8 cellular contexts compared by ENCODE assay signal in genomic region chr7:5532520-5533335, GRCh38. TPM values are rescaled to one million over a fixed set of nuclear protein-coding genes. Genes with fewer than 3 reads are reported as not detected.
DNase-seq lines count a peak whose midpoint lies in the region; ATAC-seq and TF ChIP-seq lines count a peak whose summit lies in the region.

No MANE protein-coding gene starts in this region.

- H2AFZ ChIP-seq in Loucy (ENCODE audit: low read length) = no peak overlapping the region

- peaks cover 62% of the 10 kb centered on the region for H3K79me2 ChIP-seq in Loucy (ENCODE audit: insufficient read depth, low read length)

- H3K4me1 Mint-ChIP-seq in activated T-cell treated with anti-CD3 and anti-CD28 coated beads, Interleukin-2, amount 50 U/mL, for 4 hours (ENCODE audit: low read depth) = peaks cover 22% of the 10 kb centered on the region

- H3K36me3 ChIP-seq in Loucy (ENCODE audit: insufficient read depth, low read length) = peaks cover 18% of the 10 kb centered on the region

- H3K4me3 ChIP-seq in Loucy (ENCODE audit: low read length, poor library complexity, severe bottlenecking) (peak overlapping the region; percentile 98), iPS-18c (ENCODE audit: insufficient read depth, low read depth, low read length) (peak overlapping the region; percentile 9; the same call in 1 of the 2 replicates)

- peak; percentile 80 for DNase-seq in GDM1 (lab: John Stamatoyannopoulos, UW)
- peak; percentile 41 for DNase-seq in activated T-cell treated with anti-CD3 and anti-CD28 coated beads, Interleukin-2, amount 50 U/mL, for 4 hours
- peak; percentile 55 for DNase-seq in stimulated activated CD4-positive, alpha-beta T cell treated with anti-CD3 and anti-CD28 coated beads, Interleukin-1b, Interleukin-23, amount 100 ng/mL, for 48 hours
- DNase-seq in inferior parietal cortex (ENCODE audit: extremely low spot score) = no peak
- no peak for DNase-seq in OCI-M2 (lab: John Stamatoyannopoulos, UW; ENCODE audit: unreplicated experiment)

- peaks cover 28% of the 10 kb centered on the region for H3K27me3 ChIP-seq in Loucy (ENCODE audit: insufficient read depth, low read length, poor library complexity, severe bottlenecking)

- H4K20me1 ChIP-seq in Loucy (ENCODE audit: insufficient read depth, low read length, poor library complexity, severe bottlenecking) = peaks cover 21% of the 10 kb centered on the region

- no peak for TF ChIP-seq CTCF in Loucy (conservative IDR thresholded peaks at IDR 0.05; ENCODE audit: low read length)

- H3K4me1 ChIP-seq in Loucy (ENCODE audit: insufficient read depth, low read length, poor library complexity, severe bottlenecking) = peaks cover 24% of the 10 kb centered on the region

- peak; percentile 32 for ATAC-seq in GM21528 (IDR thresholded peaks at IDR 0.05; ENCODE audit: low FRiP score, unreplicated experiment)
- ATAC-seq in activated T-cell treated with anti-CD3 and anti-CD28 coated beads, Interleukin-2, amount 50 U/mL, for 4 hours = no peak

- H3F3A ChIP-seq in Loucy (ENCODE audit: low read depth) = no peaks in the 10 kb centered on the region

- no peaks in the 10 kb centered on the region for H3K9me3 Mint-ChIP-seq in activated T-cell treated with anti-CD3 and anti-CD28 coated beads, Interleukin-2, amount 50 U/mL, for 4 hours

- peak overlapping the region; percentile 98 for H3K4me2 ChIP-seq in Loucy (ENCODE audit: low read depth, low read length, poor library complexity, severe bottlenecking)

- H3K9me3 ChIP-seq in Loucy (ENCODE audit: insufficient read depth, low read depth, low read length) = no peaks in the 10 kb centered on the region; the same call in 1 of the 2 replicates
- no peaks in the 10 kb centered on the region for H3K9me3 ChIP-seq in iPS-18c (ENCODE audit: control insufficient read depth, insufficient read depth, low read length)

- H3K27me3 Mint-ChIP-seq in activated T-cell treated with anti-CD3 and anti-CD28 coated beads, Interleukin-2, amount 50 U/mL, for 4 hours (ENCODE audit: low read depth) = no peaks in the 10 kb centered on the region

- no peaks in the 10 kb centered on the region for H3K9me2 ChIP-seq in Loucy (replicated peaks; ENCODE audit: low read depth, low read length)

- peak overlapping the region; percentile 93 for H3K4me3 Mint-ChIP-seq in activated T-cell treated with anti-CD3 and anti-CD28 coated beads, Interleukin-2, amount 50 U/mL, for 4 hours

- H3K36me3 Mint-ChIP-seq in activated T-cell treated with anti-CD3 and anti-CD28 coated beads, Interleukin-2, amount 50 U/mL, for 4 hours (ENCODE audit: insufficient read depth) = peaks cover 15% of the 10 kb centered on the region

- peak overlapping the region; percentile 100 for H3K9ac ChIP-seq in Loucy (ENCODE audit: low read depth, low read length, poor library complexity, severe bottlenecking)

RNA-seq across cellular contexts. Expression of gene ACTB, which starts 2.3 kb away (rescaled TPM):
- 1,000 to 10,000 TPM; 6,778 to 7,684 (median 6,905) TPM for total RNA-seq in activated T-cell treated with anti-CD3 and anti-CD28 coated beads, Interleukin-2, amount 50 U/mL, for 4 hours

RNA-seq across cellular contexts. Expression of gene FBXL18, which starts 19.1 kb away (rescaled TPM):
- total RNA-seq in activated T-cell treated with anti-CD3 and anti-CD28 coated beads, Interleukin-2, amount 50 U/mL, for 4 hours = 10 to 100 TPM; 11.9 to 13.1 (median 12.8) TPM

RNA-seq across cellular contexts. Expression of gene FSCN1, which starts 59.9 kb away (rescaled TPM):
- total RNA-seq in activated T-cell treated with anti-CD3 and anti-CD28 coated beads, Interleukin-2, amount 50 U/mL, for 4 hours = 10 to 100 TPM; 17.5 to 27.2 (median 18.3) TPM

Comparison
In these comparisons a context has a peak if more than half of its experiments do, and no peak if none do; other contexts are left out.
1. DNase-seq: peak in GDM1 (single experiment), activated T-cell treated with anti-CD3 and anti-CD28 coated beads, Interleukin-2, amount 50 U/mL, for 4 hours (single experiment) and stimulated activated CD4-positive, alpha-beta T cell treated with anti-CD3 and anti-CD28 coated beads, Interleukin-1b, Interleukin-23, amount 100 ng/mL, for 48 hours (single experiment); none in inferior parietal cortex (single experiment) and OCI-M2 (single experiment).